ENCODE assay signal across 1 cellular context in genomic region chr6:168116975-168117899, GRCh38.
TF ChIP-seq lines count a peak whose summit lies in the region.

No MANE protein-coding gene starts in this region.

TF ChIP-seq in HepG2, 621 proteins besides CTCF, POLR2A, EP300 and RAD21 (continued from another document and continues in another):
- TF ChIP-seq AFF4 (CRISPR knock-in tag; IDR thresholded peaks at IDR 0.05) (no peak), MTF2 (CRISPR knock-in tag; IDR thresholded peaks at IDR 0.05; ENCODE audit: borderline replicate concordance) (no peak), CENPX (CRISPR knock-in tag; IDR thresholded peaks at IDR 0.05) (no peak), ZNF782 (CRISPR knock-in tag; IDR thresholded peaks at IDR 0.05; ENCODE audit: borderline replicate concordance) (0 out of 2 replicates have a peak, but pooled peaks have one; percentile 18), GFI1 (CRISPR knock-in tag; IDR thresholded peaks at IDR 0.05; ENCODE audit: borderline replicate concordance) (no peak), ZNF451 (CRISPR knock-in tag; IDR thresholded peaks at IDR 0.05) (peak; percentile 70; the same call in 1 of the 2 replicates), ZKSCAN5 (CRISPR knock-in tag; IDR thresholded peaks at IDR 0.05) (no peak), ZNF136 (CRISPR knock-in tag; IDR thresholded peaks at IDR 0.05; ENCODE audit: low read depth) (no peak), CSRNP1 (CRISPR knock-in tag; IDR thresholded peaks at IDR 0.05) (no peak), ZBTB33 (CRISPR knock-in tag; IDR thresholded peaks at IDR 0.05) (peak; percentile 98), UBTF (CRISPR knock-in tag; IDR thresholded peaks at IDR 0.05) (no peak), KDM5A (IDR thresholded peaks at IDR 0.05; ENCODE audit: borderline replicate concordance, low read length) (no peak), SOX13 (IDR thresholded peaks at IDR 0.05) (no peak), SOX13 (CRISPR knock-in tag; conservative IDR thresholded peaks at IDR 0.05 in 1 of 2, IDR thresholded peaks at IDR 0.05 in 1 of 2) (no peak), TARDBP (CRISPR knock-in tag; IDR thresholded peaks at IDR 0.05) (no peak), MATR3 (CRISPR knock-in tag; IDR thresholded peaks at IDR 0.05) (no peak), ERF (CRISPR knock-in tag; IDR thresholded peaks at IDR 0.05) (0 out of 2 replicates have a peak, but pooled peaks have one; percentile 28), GABPB1 (CRISPR knock-in tag; IDR thresholded peaks at IDR 0.05) (peak; percentile 64), CREBL2 (CRISPR knock-in tag; IDR thresholded peaks at IDR 0.05; ENCODE audit: borderline replicate concordance) (no peak), NCOA2 (CRISPR knock-in tag; IDR thresholded peaks at IDR 0.05) (no peak), RXRA (CRISPR knock-in tag; IDR thresholded peaks at IDR 0.05) (peak; percentile 32; the same call in 1 of the 2 replicates), RXRB (CRISPR knock-in tag; IDR thresholded peaks at IDR 0.05; ENCODE audit: borderline replicate concordance) (no peak), MAFK (conservative IDR thresholded peaks at IDR 0.05 in 1 of 2, IDR thresholded peaks at IDR 0.05 in 1 of 2; ENCODE audit: low read length in 2 of 2) (no peak), ZNF747 (CRISPR knock-in tag; IDR thresholded peaks at IDR 0.05; ENCODE audit: borderline replicate concordance) (no peak), ZGPAT (CRISPR knock-in tag; IDR thresholded peaks at IDR 0.05) (no peak), SRSF1 (optimal IDR thresholded peaks at IDR 0.05; ENCODE audit: low read depth, low read length) (peak; percentile 45), RFXAP (CRISPR knock-in tag; IDR thresholded peaks at IDR 0.05; ENCODE audit: borderline replicate concordance) (no peak), MIXL1 (CRISPR knock-in tag; IDR thresholded peaks at IDR 0.05) (no peak), KLF11 (CRISPR knock-in tag; IDR thresholded peaks at IDR 0.05) (no peak), ZMYM4 (CRISPR knock-in tag; IDR thresholded peaks at IDR 0.05) (no peak; the same call in 1 of the 2 replicates), HNRNPH1 (optimal IDR thresholded peaks at IDR 0.05; ENCODE audit: low read depth, low read length) (no peak), ZSCAN31 (CRISPR knock-in tag; IDR thresholded peaks at IDR 0.05; ENCODE audit: low read depth) (0 out of 2 replicates have a peak, but pooled peaks have one; percentile 66), RNF219 (CRISPR knock-in tag; IDR thresholded peaks at IDR 0.05) (no peak), SSRP1 (CRISPR knock-in tag; IDR thresholded peaks at IDR 0.05) (no peak), PHF20 (CRISPR knock-in tag; IDR thresholded peaks at IDR 0.05) (no peak), ZNF432 (CRISPR knock-in tag; IDR thresholded peaks at IDR 0.05; ENCODE audit: borderline replicate concordance) (0 out of 2 replicates have a peak, but pooled peaks have one; percentile 51), ZNF263 (CRISPR knock-in tag; IDR thresholded peaks at IDR 0.05) (peak; percentile 16; the same call in 1 of the 2 replicates), TGIF2 (CRISPR knock-in tag; IDR thresholded peaks at IDR 0.05) (0 out of 2 replicates have a peak, but pooled peaks have one; percentile 48), RELA (CRISPR knock-in tag; IDR thresholded peaks at IDR 0.05) (no peak), RFX1 (IDR thresholded peaks at IDR 0.05) (no peak), PPARG (CRISPR knock-in tag; conservative IDR thresholded peaks at IDR 0.05) (0 out of 2 replicates have a peak, but pooled peaks have one; percentile 18), ZNF550 (CRISPR knock-in tag; IDR thresholded peaks at IDR 0.05; ENCODE audit: borderline replicate concordance) (no peak), ZNF788 (CRISPR knock-in tag; IDR thresholded peaks at IDR 0.05; ENCODE audit: borderline replicate concordance) (no peak), ELF3 (CRISPR knock-in tag; IDR thresholded peaks at IDR 0.05) (0 out of 2 replicates have a peak, but pooled peaks have one; percentile 14), HIC2 (CRISPR knock-in tag; IDR thresholded peaks at IDR 0.05; ENCODE audit: low read depth) (peak; percentile 58; the same call in 1 of the 2 replicates), MAFF (IDR thresholded peaks at IDR 0.05; ENCODE audit: low read depth, low read length) (no peak), TAF15 (IDR thresholded peaks at IDR 0.05; ENCODE audit: low read depth, low read length, poor library complexity, severe bottlenecking) (no peak), GATA4 (IDR thresholded peaks at IDR 0.05; ENCODE audit: borderline replicate concordance, low read depth) (no peak)
